ENCODE assay signal across 16 cellular contexts in genomic region chr2:11270891-11271290, GRCh38.
DNase-seq lines count a peak whose midpoint lies in the region; ATAC-seq and TF ChIP-seq lines count a peak whose summit lies in the region.
"Had no signal": no experiment of that assay in that cellular context is flagged by ENCODE, and none has a peak within 500 bp of the region (broad histone marks: within the 10 kb centered on the region; RNA-seq: fewer than 3 reads in every experiment).

No MANE protein-coding gene starts in this region.

- TF ChIP-seq CTCF in AG04450 (IDR thresholded peaks at IDR 0.05; ENCODE audit: low read depth, low read length) (no peak), HL-60 (IDR thresholded peaks at IDR 0.05; ENCODE audit: insufficient read depth, low read length) (no peak)

- H3K27ac ChIP-seq in AG04450 (ENCODE audit: low read depth, low read length) (peak overlapping the region; percentile 35), HL-60 (replicated peaks) (no peak overlapping the region), substantia nigra (ENCODE audit: low read depth, low read length, poor library complexity, severe bottlenecking) (no peak overlapping the region)

- H3K9ac ChIP-seq in adipocyte (ENCODE audit: low read length): no peak overlapping the region

- H3K9me3 ChIP-seq in AG04450 (ENCODE audit: control insufficient read depth, insufficient read depth, low read length): no peaks in the 10 kb centered on the region
- no peaks in the 10 kb centered on the region for H3K9me3 ChIP-seq in adipocyte (ENCODE audit: control insufficient read depth, low read length)

- POLR2A ChIA-PET in AG04450 (lab: Yijun Ruan, JAX): no interaction called here

- no peaks in the 10 kb centered on the region for H3K27me3 ChIP-seq in AG04450 (ENCODE audit: control insufficient read depth, insufficient read depth, low read length)
- no peaks in the 10 kb centered on the region for H3K27me3 ChIP-seq in HL-60 (ENCODE audit: insufficient read depth, poor library complexity, severe bottlenecking)
- H3K27me3 ChIP-seq in adipocyte (replicated peaks; ENCODE audit: control insufficient read depth, insufficient read depth, low read length): no peaks in the 10 kb centered on the region

- H3K36me3 ChIP-seq in adipocyte (ENCODE audit: control insufficient read depth, insufficient read depth, low read length, severe bottlenecking): peaks cover 27% of the 10 kb centered on the region

- CTCF ChIA-PET in AG04450 (lab: Charles Lee): interaction anchor here (0.6 kb wide), 1 partner anchor 28 kb away, joined by 3 read pairs; no protein-coding TSS in a partner anchor

- DNase-seq in AG04450 (ENCODE audit: low read depth, low spot score) (peak; percentile 66), HL-60 (ENCODE audit: low read depth in 1 of 2, low spot score in 1 of 2) (peak; percentile 23 to 43), adipocyte (ENCODE audit: low read depth) (peak; percentile 70), foreskin melanocyte (peak; percentile 54), activated gamma-delta T cell treated with Interleukin-2 at 50 U/mL for 16 hours (no peak), substantia nigra (lab: John Stamatoyannopoulos, UW) (no peak), NCI-H1436 treated with DMSO at 0.1 percent for 48 hours (lab: John Stamatoyannopoulos, UW) (no peak)
- DNase-seq: activated CD4-positive, alpha-beta memory T cell treated with anti-CD3 and anti-CD28 coated beads, Interleukin-2, amount 10 ng/mL, durations not matched to agents 7 days and 5 days; DMS53; kidney; MM.1S; NCI-H446; RPMI8226; stimulated activated CD4-positive, alpha-beta T cell treated with anti-CD3 and anti-CD28 coated beads, Interleukin-4, amount 100 ng/mL, for 24 hours; stimulated activated naive CD4-positive, alpha-beta T cell had no signal

- no peak for ATAC-seq in HG02852 (IDR thresholded peaks at IDR 0.05; ENCODE audit: unreplicated experiment)

- H3K4me3 ChIP-seq in AG04450 (ENCODE audit: low read depth, low read length) (no peak overlapping the region), HL-60 (replicated peaks; ENCODE audit: insufficient read depth, low read length) (no peak overlapping the region), adipocyte (ENCODE audit: low read length) (no peak overlapping the region)

- peaks cover 15% of the 10 kb centered on the region for H3K4me1 ChIP-seq in adipocyte (ENCODE audit: control insufficient read depth, insufficient read depth, low read length)

Comparison
In these comparisons a context has a peak if more than half of its experiments do, and no peak if none do; other contexts are left out.
1. DNase-seq: peak in AG04450 (single experiment), HL-60 (2 of 2), adipocyte (single experiment) and foreskin melanocyte (single experiment); none in activated gamma-delta T cell treated with Interleukin-2 at 50 U/mL for 16 hours (single experiment), substantia nigra (0 of 49) and NCI-H1436 treated with DMSO at 0.1 percent for 48 hours (single experiment).